ENCODE assay signal across 7 cellular contexts in genomic region chr10:47723362-47723761, GRCh38. TPM values are rescaled to one million over a fixed set of nuclear protein-coding genes. Genes with fewer than 3 reads are reported as not detected.
"Had no signal": no experiment of that assay in that cellular context is flagged by ENCODE, and none has a peak within 500 bp of the region (broad histone marks: within the 10 kb centered on the region; RNA-seq: fewer than 3 reads in every experiment).

No MANE protein-coding gene starts in this region.

RNA-seq across cellular contexts. Expression of gene SYT15B, which starts 40.0 kb away (rescaled TPM):
- total RNA-seq: natural killer cell treated with Interleukin-12 subunit alpha and Interleukin-12 subunit beta and Interleukin-15 and Interleukin-18, amount 100 ng/mL, for 72 hours; occipital lobe; pulmonary artery endothelial cell; skeletal muscle tissue had no signal
- polyA plus RNA-seq: naive thymus-derived CD4-positive, alpha-beta T cell; naive thymus-derived CD8-positive, alpha-beta T cell; neural cell had no signal
